8 cellular contexts compared by ENCODE assay signal in genomic region chr4:57110635-57111546, GRCh38. TPM values are rescaled to one million over a fixed set of nuclear protein-coding genes. Genes with fewer than 3 reads are reported as not detected.
DNase-seq lines count a peak whose midpoint lies in the region; ATAC-seq and TF ChIP-seq lines count a peak whose summit lies in the region.

No MANE protein-coding gene starts in this region.

- CTCF ChIA-PET in OCI-LY7 (lab: Charles Lee; ENCODE audit: unreplicated experiment): no interaction called here

- H3K4me1 ChIP-seq in OCI-LY7 (ENCODE audit: insufficient read depth, low read length, poor library complexity, severe bottlenecking): no peaks in the 10 kb centered on the region

- no peak overlapping the region for H3K27ac ChIP-seq in OCI-LY7 (ENCODE audit: low read depth, low read length, poor library complexity, severe bottlenecking)

- H3K4me1 Mint-ChIP-seq in progenitor cell of endocrine pancreas (ENCODE audit: low read depth): peaks cover 8% of the 10 kb centered on the region

- peak; percentile 64 for DNase-seq in Daoy (ENCODE audit: low read depth)
- peak; percentile 91 to 96 for DNase-seq in NOMO-1 (lab: John Stamatoyannopoulos, UW; ENCODE audit: unreplicated experiment in 2 of 2)
- DNase-seq in astrocyte of the spinal cord (ENCODE audit: low read depth, low spot score): peak; percentile 83
- DNase-seq in hepatic stellate cell (ENCODE audit: low spot score): peak; percentile 60
- DNase-seq in progenitor cell of endocrine pancreas (ENCODE audit: low spot score, unreplicated experiment): no peak
- DNase-seq in OCI-LY7 (ENCODE audit: low spot score): no peak

- no peaks in the 10 kb centered on the region for H3K9me3 ChIP-seq in OCI-LY7 (ENCODE audit: low read length)

- H2AFZ ChIP-seq in OCI-LY7 (ENCODE audit: low read length): no peak overlapping the region

- peak; percentile 63 for ATAC-seq in GM21737 (IDR thresholded peaks at IDR 0.05; ENCODE audit: unreplicated experiment)
- no peak for ATAC-seq in HG03520 (IDR thresholded peaks at IDR 0.05; ENCODE audit: unreplicated experiment)

- H3K27ac Mint-ChIP-seq in progenitor cell of endocrine pancreas: peak overlapping the region; percentile 73

- intact Hi-C loops in OCI-LY7 (cut with micrococcal nuclease; ENCODE audit: unreplicated experiment): no loop called here

- H3K4me3 Mint-ChIP-seq in progenitor cell of endocrine pancreas (ENCODE audit: low read depth): peak overlapping the region; percentile 83

- POLR2A ChIA-PET in OCI-LY7 (lab: Charles Lee): no interaction called here

- no peaks in the 10 kb centered on the region for H4K20me1 ChIP-seq in OCI-LY7 (ENCODE audit: insufficient read depth, low read length)

- H3K4me3 ChIP-seq in astrocyte of the spinal cord (ENCODE audit: low read depth, low read length): peak overlapping the region; percentile 33
- no peak overlapping the region for H3K4me3 ChIP-seq in OCI-LY7 (ENCODE audit: low read depth, low read length, poor library complexity, severe bottlenecking)

- TF ChIP-seq CTCF in astrocyte of the spinal cord (IDR thresholded peaks at IDR 0.05; ENCODE audit: low read depth, low read length) (no peak), progenitor cell of endocrine pancreas (IDR thresholded peaks at IDR 0.05; ENCODE audit: unreplicated experiment) (no peak), OCI-LY7 (conservative IDR thresholded peaks at IDR 0.05; ENCODE audit: low read length) (no peak)

- no peaks in the 10 kb centered on the region for H3K36me3 ChIP-seq in OCI-LY7 (ENCODE audit: insufficient read depth, low read length)

- H3K36me3 Mint-ChIP-seq in progenitor cell of endocrine pancreas (ENCODE audit: insufficient read depth): no peaks in the 10 kb centered on the region

- no TSS peak for BruUV-seq in OCI-LY7 (replicated peaks; lab: Mats Ljungman, UMichigan)

- no peak overlapping the region for H3K4me2 ChIP-seq in OCI-LY7 (ENCODE audit: low read length)

- H3K27me3 Mint-ChIP-seq in progenitor cell of endocrine pancreas: peaks cover 70% of the 10 kb centered on the region

- no peaks in the 10 kb centered on the region for H3K9me2 ChIP-seq in OCI-LY7 (ENCODE audit: insufficient read depth, low read length)

- in situ Hi-C loops in astrocyte of the spinal cord (cut with HindIII; ENCODE audit: low sequenced_read_pairs): no loop called here

- no peaks in the 10 kb centered on the region for H3K9me3 Mint-ChIP-seq in progenitor cell of endocrine pancreas (ENCODE audit: low read depth)

- no peaks in the 10 kb centered on the region for H3K79me2 ChIP-seq in OCI-LY7 (ENCODE audit: insufficient read depth, low read depth, low read length)

RNA-seq across cellular contexts. Expression of gene IGFBP7, which starts 0.7 kb away (rescaled TPM):
- total RNA-seq in Daoy (2014; rRNA removed; shearing (Covaris generic)): 173 and 263 TPM in 2 replicates
- total RNA-seq in progenitor cell of endocrine pancreas (8.4 and 12.3 TPM in 2 replicates), OCI-LY7 (2022) (not detected in 2 replicates)
- not detected in 2 replicates for total RNA-seq in OCI-LY7 (2014; rRNA removed; shearing (Covaris generic))

Comparison
In these comparisons a context has a peak if more than half of its experiments do, and no peak if none do; other contexts are left out.
1. DNase-seq: peak in Daoy (single experiment), NOMO-1 (2 of 2), astrocyte of the spinal cord (single experiment) and hepatic stellate cell (single experiment); none in progenitor cell of endocrine pancreas (single experiment) and OCI-LY7 (single experiment).
2. RNA of gene IGFBP7, which starts 0.7 kb away (total RNA-seq): 173 to 263 TPM in Daoy; 8.4 to 12.3 TPM in progenitor cell of endocrine pancreas and not detected in OCI-LY7; every median in the first group is over 10 times any median in the second.